ENCODE assay signal across 15 cellular contexts in genomic region chr5:51556833-51557232, GRCh38.
DNase-seq lines count a peak whose midpoint lies in the region; ATAC-seq and TF ChIP-seq lines count a peak whose summit lies in the region.
"Had no signal": no experiment of that assay in that cellular context is flagged by ENCODE, and none has a peak within 500 bp of the region (broad histone marks: within the 10 kb centered on the region; RNA-seq: fewer than 3 reads in every experiment).

No MANE protein-coding gene starts in this region.

- H3K9me3 ChIP-seq in RWPE2 (ENCODE audit: severe bottlenecking): no peaks in the 10 kb centered on the region
- H3K9me3 ChIP-seq: BLaER1, Caco-2 had no signal

- ATAC-seq in RWPE2 (ENCODE audit: low read depth): peak; percentile 68; the same call in 2 of the 3 replicates
- peak; percentile 71 for ATAC-seq in foreskin keratinocyte
- ATAC-seq in HG02840 (IDR thresholded peaks at IDR 0.05; ENCODE audit: low FRiP score, unreplicated experiment): no peak
- no peak for ATAC-seq in GM21515 (IDR thresholded peaks at IDR 0.05; ENCODE audit: unreplicated experiment)
- ATAC-seq: HepG2 had no signal

- H3K27me3 ChIP-seq in RWPE2 (ENCODE audit: insufficient read depth, poor library complexity, severe bottlenecking) (no peaks in the 10 kb centered on the region), foreskin keratinocyte (no peaks in the 10 kb centered on the region)
- H3K27me3 ChIP-seq: BLaER1 had no signal

- no peaks in the 10 kb centered on the region for H3K36me3 ChIP-seq in RWPE2 (ENCODE audit: low read depth)
- H3K36me3 ChIP-seq: BLaER1 had no signal

- peak; percentile 37 for DNase-seq in ELR (ENCODE audit: low read depth)
- peak; percentile 31 for DNase-seq in MV-4-11 (lab: John Stamatoyannopoulos, UW)
- DNase-seq in RWPE2 (ENCODE audit: low spot score): no peak
- DNase-seq in foreskin keratinocyte: peak in 1 of 2 donors; percentile 16
- DNase-seq in cortex of kidney (lab: John Stamatoyannopoulos, UW): no peak
- DNase-seq: 8988T; AML-193; Caco-2; CD8-positive, alpha-beta memory T cell; DMS53; GM23248 had no signal

- H3K4me3 ChIP-seq in RWPE2 (ENCODE audit: severe bottlenecking): no peak overlapping the region
- H3K4me3 ChIP-seq: BLaER1, GM23248 had no signal

- H3K4me1 ChIP-seq in RWPE2 (ENCODE audit: insufficient read depth, poor library complexity, severe bottlenecking): no peaks in the 10 kb centered on the region
- H3K4me1 ChIP-seq in foreskin keratinocyte: no peaks in the 10 kb centered on the region
- H3K4me1 ChIP-seq: BLaER1, Caco-2 had no signal

- no peak for TF ChIP-seq CTCF in RWPE2 (IDR thresholded peaks at IDR 0.05; ENCODE audit: poor library complexity, severe bottlenecking)
- TF ChIP-seq CTCF in foreskin keratinocyte (conservative IDR thresholded peaks at IDR 0.05): no peak

- no peak overlapping the region for H3K27ac ChIP-seq in RWPE2 (ENCODE audit: poor library complexity, severe bottlenecking)
- no peak overlapping the region for H3K27ac ChIP-seq in foreskin keratinocyte
- H3K27ac ChIP-seq: BLaER1, GM23248 had no signal

Comparison
In these comparisons a context has a peak if more than half of its experiments do, and no peak if none do; other contexts are left out.
1. DNase-seq: peak in ELR (single experiment) and MV-4-11 (single experiment); none in RWPE2 (single experiment) and cortex of kidney (single experiment).
2. ATAC-seq: peak in RWPE2 (single experiment) and foreskin keratinocyte (single experiment); none in HG02840 (single experiment) and GM21515 (single experiment).